8 cellular contexts compared by ENCODE assay signal in the genomic region with DNA sequence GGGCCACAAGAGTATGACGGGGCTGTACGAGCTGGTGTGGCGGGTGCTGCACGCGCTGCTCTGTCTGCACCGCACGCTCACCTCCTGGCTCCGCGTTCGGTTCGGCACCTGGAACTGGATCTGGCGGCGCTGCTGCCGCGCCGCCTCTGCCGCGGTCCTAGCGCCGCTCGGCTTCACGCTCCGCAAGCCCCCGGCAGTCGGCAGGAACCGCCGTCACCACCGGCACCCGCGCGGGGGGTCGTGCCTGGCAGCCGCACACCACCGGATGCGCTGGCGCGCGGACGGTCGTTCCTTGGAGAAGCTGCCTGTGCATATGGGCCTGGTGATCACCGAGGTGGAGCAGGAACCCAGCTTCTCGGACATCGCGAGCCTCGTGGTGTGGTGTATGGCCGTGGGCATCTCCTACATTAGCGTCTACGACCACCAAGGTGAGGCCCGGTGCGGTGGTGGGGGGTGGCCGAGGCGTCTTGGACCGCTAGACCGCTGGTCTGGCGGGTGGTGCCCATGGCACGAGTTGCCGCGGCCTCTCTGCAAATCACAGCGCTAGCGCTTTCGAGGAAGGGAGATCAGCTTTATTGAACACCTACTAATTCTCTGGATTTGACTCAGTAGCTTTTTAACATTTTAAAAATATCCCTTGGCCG. TPM values are rescaled to one million over a fixed set of nuclear protein-coding genes. Genes with fewer than 3 reads are reported as not detected.
DNase-seq lines count a peak whose midpoint lies in the region; ATAC-seq and TF ChIP-seq lines count a peak whose summit lies in the region.
"Not testable (repeated sequence)": the region's sequence is repeated elsewhere in the genome, so short reads cannot be mapped to it uniquely, and the experiment has no call there.

No MANE protein-coding gene starts in this region.

- intact Hi-C loops in Calu3 (cut with micrococcal nuclease; ENCODE audit: unreplicated experiment): not testable (repeated sequence)
- intact Hi-C loops in Panc1 (cut with micrococcal nuclease; ENCODE audit: unreplicated experiment): loop anchor here (10.0 kb wide), 1 partner anchor 221 kb away; no protein-coding TSS in a partner anchor

- WGBS in mesodermal cell (ENCODE audit: insufficient coverage in 2 of 2), 2 experiments: 0 to 2% methylated on average over 9 to 14 of the region's 62 CpGs

- H3K4me1 ChIP-seq in Panc1 (ENCODE audit: control insufficient read depth, insufficient read depth, low read length): peaks cover 25% of the 10 kb centered on the region
- H3K4me1 ChIP-seq in mesodermal cell (ENCODE audit: control insufficient read depth, insufficient read depth, low read length, poor library complexity, severe bottlenecking): not testable (repeated sequence)

- peak; percentile 15 for DNase-seq in Calu3
- DNase-seq in Panc1 (ENCODE audit: low read depth, low spot score); fibroblast of mammary gland (ENCODE audit: low read depth): not testable (repeated sequence)
- peak; percentile 11 to 61 for DNase-seq in activated naive CD4-positive, alpha-beta T cell treated with anti-CD3 and anti-CD28 coated beads, Interleukin-2, amount 50 U/mL, for 72 hours (ENCODE audit: low spot score in 2 of 2)
- DNase-seq in stimulated activated CD4-positive, alpha-beta T cell treated with anti-CD3 and anti-CD28 coated beads, Interleukin-2, amount 100 ng/mL, for 24 hours: peak; percentile 17 to 24

- not testable (repeated sequence) for H3K27me3 ChIP-seq in Panc1 (ENCODE audit: control insufficient read depth, insufficient read depth, low read length)

- POLR2A ChIA-PET in Panc1 (lab: Charles Lee): not testable (repeated sequence)

- H3K4me1 Mint-ChIP-seq in Calu3 (ENCODE audit: low read depth, unreplicated experiment): peaks cover 40% of the 10 kb centered on the region

- CTCF ChIA-PET in Calu3 (lab: Charles Lee); Panc1 (lab: Charles Lee): not testable (repeated sequence)

- ATAC-seq in GM21381 (IDR thresholded peaks at IDR 0.05; ENCODE audit: unreplicated experiment) (peak; percentile 20), HG03108 (IDR thresholded peaks at IDR 0.05; ENCODE audit: unreplicated experiment) (peak; percentile 12), Panc1 (peak; percentile 69)
- peak; percentile 52 to 54 for ATAC-seq in activated naive CD4-positive, alpha-beta T cell treated with anti-CD3 and anti-CD28 coated beads, Interleukin-2, amount 50 U/mL, for 72 hours

- H3K4me3 ChIP-seq in Panc1 (ENCODE audit: low read depth in 2 of 2, low read length in 2 of 2) (peak overlapping the region; percentile 67 to 99), fibroblast of mammary gland (ENCODE audit: control insufficient read depth, low read depth, low read length) (peak overlapping the region; percentile 81), mesodermal cell (ENCODE audit: extremely low read depth, insufficient read depth, low read length, poor library complexity, severe bottlenecking) (peak overlapping the region; percentile 67)

- H3K27ac ChIP-seq in Panc1 (ENCODE audit: low read length) (peak overlapping the region; percentile 70), mesodermal cell (ENCODE audit: low read depth, low read length, severe bottlenecking) (peak overlapping the region; percentile 39)

- not testable (repeated sequence) for H3K36me3 ChIP-seq in Panc1 (ENCODE audit: control insufficient read depth, insufficient read depth, low read length)
- peaks cover 32% of the 10 kb centered on the region for H3K36me3 ChIP-seq in mesodermal cell (ENCODE audit: control insufficient read depth, insufficient read depth, low read length)

- peak overlapping the region; percentile 84 for H3K4me3 Mint-ChIP-seq in Calu3 (ENCODE audit: low read depth, unreplicated experiment)

- in situ Hi-C loops in Panc1 (cut with HindIII; ENCODE audit: low pct_unique_long_range_greater_than_20kb, low sequenced_read_pairs): not testable (repeated sequence)

- BruUV-seq in Calu3 (replicated peaks; lab: Mats Ljungman, UMichigan); Panc1 (replicated peaks; lab: Mats Ljungman, UMichigan): not testable (repeated sequence)

- H3K27me3 Mint-ChIP-seq in Calu3 (ENCODE audit: unreplicated experiment): not testable (repeated sequence)

- H3K9me3 ChIP-seq in Panc1 (ENCODE audit: control insufficient read depth, insufficient read depth, low read depth, low read length); mesodermal cell (ENCODE audit: control insufficient read depth, low read length): not testable (repeated sequence)

- not testable (repeated sequence) for H3K9me3 Mint-ChIP-seq in Calu3 (ENCODE audit: low read depth, unreplicated experiment); activated naive CD4-positive, alpha-beta T cell treated with anti-CD3 and anti-CD28 coated beads, Interleukin-2, amount 50 U/mL, for 72 hours

- peaks cover 42% of the 10 kb centered on the region for H3K36me3 Mint-ChIP-seq in Calu3 (ENCODE audit: insufficient read depth, unreplicated experiment)
- H3K36me3 Mint-ChIP-seq in activated naive CD4-positive, alpha-beta T cell treated with anti-CD3 and anti-CD28 coated beads, Interleukin-2, amount 50 U/mL, for 72 hours: peaks cover 4 to 25% of the 10 kb centered on the region in 2 donors

- TF ChIP-seq CTCF in Calu3 (IDR thresholded peaks at IDR 0.05; ENCODE audit: unreplicated experiment); Panc1 (IDR thresholded peaks at IDR 0.05); fibroblast of mammary gland (conservative IDR thresholded peaks at IDR 0.05; ENCODE audit: control insufficient read depth, insufficient read depth, low read depth, low read length): not testable (repeated sequence)

- H3K27ac Mint-ChIP-seq in Calu3 (ENCODE audit: unreplicated experiment): peak overlapping the region; percentile 98
- peak overlapping the region; percentile 57 to 95 for H3K27ac Mint-ChIP-seq in activated naive CD4-positive, alpha-beta T cell treated with anti-CD3 and anti-CD28 coated beads, Interleukin-2, amount 50 U/mL, for 72 hours

RNA-seq across cellular contexts. Expression of a gene that starts 0.5 kb away (rescaled TPM):
- total RNA-seq in Calu3 (2022) (45.9 and 52.0 TPM in 2 replicates), Panc1 (2021; ENCODE audit: unreplicated experiment) (57.3 TPM)
- 23.9 TPM for polyA plus RNA-seq in Panc1 (2012; ENCODE audit: insufficient read length)
- total RNA-seq in activated naive CD4-positive, alpha-beta T cell treated with anti-CD3 and anti-CD28 coated beads, Interleukin-2, amount 50 U/mL, for 72 hours: 10 to 100 TPM; 21.2 to 28.7 TPM
- 40.7 TPM for polyA plus RNA-seq in mesodermal cell (2013, experiment 1 of 2)
- polyA plus RNA-seq in mesodermal cell (2013, experiment 2 of 2): 44.4 TPM

Comparison
In these comparisons a context has a peak if more than half of its experiments do, and no peak if none do; other contexts are left out.
1. ATAC-seq: peak in every context shown above with its lines; median percentile 69 in Panc1; 53 in activated naive CD4-positive, alpha-beta T cell treated with anti-CD3 and anti-CD28 coated beads, Interleukin-2, amount 50 U/mL, for 72 hours; 20 in GM21381; 12 in HG03108.